8 cellular contexts compared by ENCODE assay signal in the genomic region with DNA sequence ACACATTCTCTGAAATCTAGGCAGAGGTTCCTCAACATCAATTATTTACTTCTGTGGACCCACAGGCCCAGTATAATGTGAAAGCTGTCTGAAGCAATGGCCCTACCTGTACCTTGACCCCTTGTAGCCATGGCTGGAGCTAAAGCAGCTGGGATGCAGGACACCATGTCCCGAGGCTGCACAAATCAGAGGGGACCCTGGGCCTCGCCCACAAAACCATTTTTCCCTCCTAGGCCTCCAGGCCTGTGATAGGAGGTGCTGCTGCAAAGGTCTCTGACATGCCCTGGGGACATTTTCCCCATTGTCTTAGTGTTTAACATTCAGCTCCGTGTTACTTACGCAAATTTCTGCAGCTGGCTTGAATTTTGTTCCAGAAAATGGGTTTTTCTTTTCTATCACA.
"Had no signal": no experiment of that assay in that cellular context is flagged by ENCODE, and none has a peak within 500 bp of the region (broad histone marks: within the 10 kb centered on the region; RNA-seq: fewer than 3 reads in every experiment).

No MANE protein-coding gene starts in this region.

- DNase-seq: GDM1, GF-D8 had no signal

- ATAC-seq: GM12878 had no signal

- FAIRE-seq: G401.6, GM12878, GM12891, GM12892, GM18507, GM19239 had no signal

- H3K4me3 ChIP-seq: GM12878 had no signal
